ENCODE assay signal across 1 cellular context in genomic region chr6:85640806-85641205, GRCh38.
TF ChIP-seq lines count a peak whose summit lies in the region.

No MANE protein-coding gene starts in this region.

TF ChIP-seq in GM12878, 131 proteins besides CTCF, POLR2A, EP300 and RAD21:
- TF ChIP-seq PBX3 (IDR thresholded peaks at IDR 0.05; ENCODE audit: insufficient replicate concordance, low read depth, low read length): no peak
- TF ChIP-seq KDM1A (IDR thresholded peaks at IDR 0.05; ENCODE audit: borderline replicate concordance): no peak
- TF ChIP-seq ZBTB33 (IDR thresholded peaks at IDR 0.05): no peak
- no peak for TF ChIP-seq ZNF217 (IDR thresholded peaks at IDR 0.05)
- no peak for TF ChIP-seq NFYA (IDR thresholded peaks at IDR 0.05; ENCODE audit: borderline replicate concordance, low read depth, low read length)
- TF ChIP-seq NR2F1 (conservative IDR thresholded peaks at IDR 0.05): no peak
- no peak for TF ChIP-seq STAT1 (conservative IDR thresholded peaks at IDR 0.05)
- TF ChIP-seq ZNF622 (IDR thresholded peaks at IDR 0.05): no peak
